29 cellular contexts compared by ENCODE assay signal in genomic region chr7:7876419-7876818, GRCh38.
"Had no signal": no experiment of that assay in that cellular context is flagged by ENCODE, and none has a peak within 500 bp of the region (broad histone marks: within the 10 kb centered on the region; RNA-seq: fewer than 3 reads in every experiment).

No MANE protein-coding gene starts in this region.

- H3K9ac ChIP-seq: neural progenitor cell, parathyroid adenoma had no signal

- DNase-seq: natural killer cell; occipital lobe; ovary; posterior cingulate gyrus; psoas muscle; right cardiac atrium; spleen; stimulated activated CD4-positive, alpha-beta T cell treated with anti-CD3 and anti-CD28 coated beads, Interleukin-12 subunit alpha, Interleukin-12 subunit beta, amount 100 ng/mL, for 4 hours; stimulated activated CD4-positive, alpha-beta T cell treated with anti-CD3 and anti-CD28 coated beads, Interleukin-1b, Interleukin-23, amount 100 ng/mL, for 48 hours; stimulated activated CD4-positive, alpha-beta T cell treated with anti-CD3 and anti-CD28 coated beads, Interleukin-4, amount 100 ng/mL, for 1 hour; stimulated activated CD4-positive, alpha-beta T cell treated with anti-CD3 and anti-CD28 coated beads, Interleukin-4, amount 100 ng/mL, for 4 hours; stimulated activated CD8-positive, alpha-beta memory T cell treated with anti-CD3 and anti-CD28 coated beads, Interleukin-4, amount 100 ng/mL, for 48 hours; stimulated activated naive CD4-positive, alpha-beta T cell treated with Interleukin-2 at 50 U/mL for 16 hours; stomach; thyroid gland; trophoblast cell; upper lobe of left lung had no signal

- H3K79me2 ChIP-seq: parathyroid adenoma had no signal

- H3K4me3 ChIP-seq: neural progenitor cell, ovary, psoas muscle, skin epidermis, smooth muscle cell, spleen, stomach, thoracic aorta, thyroid gland, tibial nerve, upper lobe of left lung, vagina had no signal

- H3K27ac ChIP-seq: neural progenitor cell, ovary, parathyroid adenoma, psoas muscle, skin epidermis, spleen, stomach, thoracic aorta, thyroid gland, tibial nerve, upper lobe of left lung, vagina had no signal

- H2AFZ ChIP-seq: neural progenitor cell, parathyroid adenoma had no signal

- H3K4me1 Mint-ChIP-seq: nephron; neural progenitor cell; stimulated activated memory B cell treated with anti-CD40 and anti-IgM and Interleukin-4, amounts not matched to agents 10 μg/mL and 1 μg/mL and 100 μg/mL, for 72 hours had no signal

- H3K36me3 ChIP-seq: neural progenitor cell, ovary, spleen, thoracic aorta, thyroid gland, upper lobe of left lung, vagina had no signal

- H3K9me3 Mint-ChIP-seq: neural progenitor cell had no signal

- H3K27me3 Mint-ChIP-seq: progenitor cell of endocrine pancreas; stimulated activated memory B cell treated with anti-CD40 and anti-IgM and Interleukin-4, amounts not matched to agents 10 μg/mL and 1 μg/mL and 100 μg/mL, for 72 hours; stimulated activated naive CD8-positive, alpha-beta T cell treated with anti-CD3 and anti-CD28 coated beads, Interleukin-15, Interleukin-2, amounts not matched to agents 100 ng/mL and 50 ng/mL, for 24 hours had no signal

- H3K27ac Mint-ChIP-seq: natural killer cell; nephron; neural progenitor cell; progenitor cell of endocrine pancreas; stimulated activated memory B cell treated with anti-CD40 and anti-IgM and Interleukin-4, amounts not matched to agents 10 μg/mL and 1 μg/mL and 100 μg/mL, for 72 hours; stimulated activated naive CD8-positive, alpha-beta T cell treated with anti-CD3 and anti-CD28 coated beads, Interleukin-15, Interleukin-2, amounts not matched to agents 100 ng/mL and 50 ng/mL, for 24 hours had no signal

- H3K4me2 ChIP-seq: neural progenitor cell, smooth muscle cell had no signal

- H3K27me3 ChIP-seq: neural progenitor cell, ovary, spleen, stomach, thyroid gland, tibial nerve, upper lobe of left lung, vagina had no signal

- H3K36me3 Mint-ChIP-seq: natural killer cell, neural progenitor cell had no signal

- H3K4me1 ChIP-seq: neural progenitor cell, parathyroid adenoma, psoas muscle, spleen, stomach, thyroid gland, tibial nerve, upper lobe of left lung, vagina had no signal

- H3K9me3 ChIP-seq: ovary, psoas muscle, stomach, thoracic aorta, thyroid gland, upper lobe of left lung, vagina had no signal

- H3K4me3 Mint-ChIP-seq: natural killer cell; nephron; neural progenitor cell; stimulated activated memory B cell treated with anti-CD40 and anti-IgM and Interleukin-4, amounts not matched to agents 10 μg/mL and 1 μg/mL and 100 μg/mL, for 72 hours; stimulated activated naive CD8-positive, alpha-beta T cell treated with anti-CD3 and anti-CD28 coated beads, Interleukin-15, Interleukin-2, amounts not matched to agents 100 ng/mL and 50 ng/mL, for 24 hours had no signal

- ATAC-seq: natural killer cell; psoas muscle; right cardiac atrium; sciatic nerve; stimulated activated memory B cell treated with anti-CD40 and anti-IgM and Interleukin-4, amounts not matched to agents 10 μg/mL and 1 μg/mL and 100 μg/mL, for 72 hours had no signal
